13 cellular contexts compared by ENCODE assay signal in the genomic region with DNA sequence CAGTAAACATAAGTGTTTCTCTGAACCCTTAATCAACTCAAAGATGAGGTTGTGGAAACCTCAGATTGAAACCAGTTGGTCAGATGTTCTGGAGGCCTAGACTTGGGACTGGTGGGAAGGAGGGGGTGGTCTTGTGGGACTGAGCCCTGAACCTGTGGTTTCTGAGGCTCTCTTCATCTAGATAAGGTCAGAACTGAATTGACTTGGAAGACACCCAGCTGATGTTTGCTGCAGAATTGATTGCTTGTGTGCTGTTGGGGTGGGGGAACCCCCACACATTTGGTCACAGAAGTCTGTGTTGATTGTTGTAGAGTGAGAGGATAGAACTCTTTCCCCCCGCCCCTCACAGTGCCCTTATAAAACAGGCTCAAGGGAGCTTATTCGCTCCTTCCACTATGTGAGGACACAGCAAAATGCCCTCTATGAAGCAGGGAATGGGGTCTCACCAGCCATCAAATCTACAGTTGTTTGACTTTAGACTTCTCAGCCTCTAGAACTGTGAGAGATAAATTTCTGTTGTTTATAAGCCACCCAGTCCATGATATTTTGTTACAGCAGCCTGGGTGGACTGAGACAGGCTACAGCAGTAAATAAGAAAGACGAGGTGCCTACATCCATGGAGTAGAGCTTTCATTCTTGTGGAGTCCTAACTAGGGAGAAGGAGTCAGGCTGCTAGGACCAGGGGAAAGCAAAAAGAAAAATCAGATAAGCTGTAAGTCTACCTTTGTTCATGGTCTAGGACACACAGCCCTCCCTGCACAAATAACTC. TPM values are rescaled to one million over a fixed set of nuclear protein-coding genes. Genes with fewer than 3 reads are reported as not detected.
DNase-seq lines count a peak whose midpoint lies in the region; ATAC-seq, FAIRE-seq and TF ChIP-seq lines count a peak whose summit lies in the region.
"Had no signal": no experiment of that assay in that cellular context is flagged by ENCODE, and none has a peak within 500 bp of the region (broad histone marks: within the 10 kb centered on the region; RNA-seq: fewer than 3 reads in every experiment).

No MANE protein-coding gene starts in this region.

- no peak overlapping the region for H3K4me3 ChIP-seq in GM12865 (ENCODE audit: low read depth, low read length)
- H3K4me3 ChIP-seq in K562: no peak overlapping the region
- no peak overlapping the region for H3K4me3 ChIP-seq in Caco-2 (ENCODE audit: low read depth, low read length)
- H3K4me3 ChIP-seq: psoas muscle, testis had no signal

- TF ChIP-seq RAD21 in K562 (CRISPR knock-in tag; conservative IDR thresholded peaks at IDR 0.05 in 1 of 2, IDR thresholded peaks at IDR 0.05 in 1 of 2): no peak

- no peaks in the 10 kb centered on the region for H3K9me3 ChIP-seq in K562 (replicated peaks; ENCODE audit: control insufficient read depth, insufficient read depth, low read depth, low read length)
- H3K9me3 ChIP-seq in Caco-2: peaks cover 4% of the 10 kb centered on the region; the same call in 1 of the 2 replicates
- H3K9me3 ChIP-seq: psoas muscle, testis had no signal

- FAIRE-seq in K562 (lab: Jason Lieb, UNC): no peak

- no peaks in the 10 kb centered on the region for H3K9me1 ChIP-seq in K562 (ENCODE audit: control insufficient read depth, insufficient read depth, low read length)

- H3K27me3 ChIP-seq in K562 (ENCODE audit: control insufficient read depth in 2 of 2, insufficient read depth in 2 of 2, low read length in 2 of 2) (no peaks in the 10 kb centered on the region), Caco-2 (replicated peaks; ENCODE audit: control insufficient read depth, insufficient read depth, low read length) (no peaks in the 10 kb centered on the region)
- H3K27me3 ChIP-seq: testis had no signal

- no TSS peak for BruUV-seq in K562 (replicated peaks; lab: Mats Ljungman, UMichigan)
- BruUV-seq in Caco-2 (replicated peaks; lab: Mats Ljungman, UMichigan): no TSS peak

- TF ChIP-seq POLR2A in K562 (conservative IDR thresholded peaks at IDR 0.05): no peak

- CTCF ChIA-PET in K562 (lab: Yijun Ruan, JAX; ENCODE audit: low intra/inter-chr PET ratio): no interaction called here
- CTCF ChIA-PET in Caco-2 (lab: Charles Lee): no interaction called here

- 34% methylated on average over 3 of the region's 3 CpGs for WGBS in K562 (ENCODE audit: insufficient coverage, low coverage, missing lambda C conversion rate)

- H2AFZ ChIP-seq in K562 (ENCODE audit: low read depth, low read length): no peak overlapping the region

- peaks cover 0 to 16% of the 10 kb centered on the region in 2 experiments; a peak in 4 of 5 replicates for H3K4me1 ChIP-seq in K562 (replicated peaks in 1 of 2; ENCODE audit: control insufficient read depth in 2 of 2, insufficient read depth in 2 of 2, low read length in 2 of 2)
- peaks cover 41% of the 10 kb centered on the region for H3K4me1 ChIP-seq in Caco-2
- H3K4me1 ChIP-seq: psoas muscle had no signal

- POLR2A ChIA-PET in K562 (lab: Yijun Ruan, JAX): interaction anchor here (0.8 kb wide), 2 partner anchors 9 to 21 kb away, joined by 3 to 4 read pairs; no protein-coding TSS in a partner anchor
- POLR2A ChIA-PET in Caco-2 (lab: Charles Lee): no interaction called here

- H3K79me2 ChIP-seq in K562 (ENCODE audit: control insufficient read depth, insufficient read depth, low read length): no peaks in the 10 kb centered on the region

- H3K36me3 Mint-ChIP-seq in Caco-2 (ENCODE audit: insufficient read depth, unreplicated experiment): no peaks in the 10 kb centered on the region

- intact Hi-C loops in K562 (cut with micrococcal nuclease): no loop called here
- intact Hi-C loops in Caco-2 (cut with micrococcal nuclease; ENCODE audit: unreplicated experiment): no loop called here
- intact Hi-C loops in head of caudate nucleus (cut with DNase I): no loop called here

- in situ Hi-C loops in K562 (cut with MboI): no loop called here

- H3K4me3 Mint-ChIP-seq in Caco-2 (ENCODE audit: unreplicated experiment): no peak overlapping the region

- TF ChIP-seq CTCF in GM12865 (IDR thresholded peaks at IDR 0.05; ENCODE audit: insufficient read depth, low read depth, low read length, missing control alignments) (no peak), K562 (IDR thresholded peaks at IDR 0.05 in 2 of 3, conservative IDR thresholded peaks at IDR 0.05 in 1 of 3; ENCODE audit: insufficient read depth in 2 of 3, low read depth in 1 of 3, low read length in 3 of 3) (no peak), Caco-2 (IDR thresholded peaks at IDR 0.05; ENCODE audit: insufficient read depth in 1 of 2, low read depth in 1 of 2, low read length in 1 of 2, severe bottlenecking in 1 of 2, unreplicated experiment in 1 of 2) (no peak)

- H3K9ac ChIP-seq in K562 (ENCODE audit: insufficient read depth in 1 of 2, low read depth in 2 of 2, low read length in 2 of 2): no peak overlapping the region

- no peak for TF ChIP-seq EP300 in K562 (IDR thresholded peaks at IDR 0.05; ENCODE audit: low read length)

- no peak overlapping the region for H3K27ac Mint-ChIP-seq in Caco-2 (ENCODE audit: unreplicated experiment)

- H3K4me2 ChIP-seq in K562 (ENCODE audit: insufficient read depth, low read length): peak overlapping the region; percentile 30

- H3K27ac ChIP-seq in K562 (ENCODE audit: extremely low read depth, low read depth, low read length): no peak overlapping the region
- H3K27ac ChIP-seq: psoas muscle, testis had no signal

- peaks cover 28% of the 10 kb centered on the region for H3K4me1 Mint-ChIP-seq in Caco-2 (ENCODE audit: low read depth, unreplicated experiment)

- no peaks in the 10 kb centered on the region for H3K9me3 Mint-ChIP-seq in Caco-2 (ENCODE audit: unreplicated experiment)

- H3K36me3 ChIP-seq in K562 (ENCODE audit: control insufficient read depth, insufficient read depth, low read length) (no peaks in the 10 kb centered on the region), Caco-2 (ENCODE audit: control insufficient read depth, insufficient read depth, low read length) (no peaks in the 10 kb centered on the region)

- no peaks in the 10 kb centered on the region for H3K27me3 Mint-ChIP-seq in Caco-2 (ENCODE audit: insufficient read depth, unreplicated experiment)

- H4K20me1 ChIP-seq in K562 (replicated peaks; ENCODE audit: control insufficient read depth, insufficient read depth, low read length): no peaks in the 10 kb centered on the region

- DNase-seq in GM12865 (ENCODE audit: low read depth) (peak; percentile 47), K562 (ENCODE audit: extremely low read depth in 1 of 4, low spot score in 3 of 4) (no peak), Caco-2 (no peak), head of caudate nucleus (no peak), medulla oblongata (ENCODE audit: extremely low spot score) (no peak)
- DNase-seq: NCI-H1048, NCI-H226, PC-3, psoas muscle had no signal

- peak; percentile 70 for ATAC-seq in GM18868 (IDR thresholded peaks at IDR 0.05; ENCODE audit: unreplicated experiment)
- ATAC-seq in HG03442 (IDR thresholded peaks at IDR 0.05; ENCODE audit: unreplicated experiment): peak; percentile 72
- ATAC-seq in K562: peak; percentile 40
- ATAC-seq in HG02588 (IDR thresholded peaks at IDR 0.05; ENCODE audit: unreplicated experiment): no peak
- ATAC-seq: PC-3, psoas muscle had no signal

TF ChIP-seq in K562, 482 proteins besides CTCF, POLR2A, EP300 and RAD21 (continues in another document):
- TF ChIP-seq SRSF7 (optimal IDR thresholded peaks at IDR 0.05; ENCODE audit: low read depth, low read length) (no peak), TBL1XR1 (IDR thresholded peaks at IDR 0.05; ENCODE audit: low read length in 2 of 2) (no peak), ZNF12 (CRISPR knock-in tag; IDR thresholded peaks at IDR 0.05) (peak; percentile 84; the same call in 1 of the 2 replicates), PYGO2 (tag; IDR thresholded peaks at IDR 0.05) (no peak), MCM7 (IDR thresholded peaks at IDR 0.05) (no peak), FIP1L1 (IDR thresholded peaks at IDR 0.05; ENCODE audit: low read depth, low read length, poor library complexity, severe bottlenecking) (no peak), SREBF2 (CRISPR knock-in tag; IDR thresholded peaks at IDR 0.05) (no peak)
- TF ChIP-seq, protein P1, sequence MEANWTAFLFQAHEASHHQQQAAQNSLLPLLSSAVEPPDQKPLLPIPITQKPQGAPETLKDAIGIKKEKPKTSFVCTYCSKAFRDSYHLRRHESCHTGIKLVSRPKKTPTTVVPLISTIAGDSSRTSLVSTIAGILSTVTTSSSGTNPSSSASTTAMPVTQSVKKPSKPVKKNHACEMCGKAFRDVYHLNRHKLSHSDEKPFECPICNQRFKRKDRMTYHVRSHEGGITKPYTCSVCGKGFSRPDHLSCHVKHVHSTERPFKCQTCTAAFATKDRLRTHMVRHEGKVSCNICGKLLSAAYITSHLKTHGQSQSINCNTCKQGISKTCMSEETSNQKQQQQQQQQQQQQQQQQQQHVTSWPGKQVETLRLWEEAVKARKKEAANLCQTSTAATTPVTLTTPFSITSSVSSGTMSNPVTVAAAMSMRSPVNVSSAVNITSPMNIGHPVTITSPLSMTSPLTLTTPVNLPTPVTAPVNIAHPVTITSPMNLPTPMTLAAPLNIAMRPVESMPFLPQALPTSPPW (CRISPR knock-in tag; IDR thresholded peaks at IDR 0.05): peak; percentile 36; the same call in 1 of the 2 replicates

RNA-seq across cellular contexts. Expression of gene UGCG, which starts 25.7 kb away (rescaled TPM):
- 44.9 and 109 TPM in 2 replicates for total RNA-seq in K562 (2011; cell fraction: chromatin; rRNA removed; ENCODE audit: low replicate concordance)
- 33.4 and 39.1 TPM in 2 replicates for total RNA-seq in K562 (2011; cell fraction: nucleolus; rRNA removed)
- total RNA-seq in K562 (2011; cell fraction: nucleoplasm; rRNA removed): 72.1 and 87.3 TPM in 2 replicates
- total RNA-seq in K562 (2014; rRNA removed): 21.6 and 22.2 TPM in 2 replicates
- 37.9 and 44.3 TPM in 2 replicates for total RNA-seq in K562 (2014; rRNA removed; fragmentation: Illumina TruSeq; extraction: Trizol)
- 26.2 and 26.6 TPM in 2 replicates for total RNA-seq in K562 (2015; rRNA removed; fragmentation: Illumina TruSeq; extraction: Trizol)
- 29.5 and 30.2 TPM in 2 replicates for total RNA-seq in K562 (2021)
- 31.3 and 40.3 TPM in 2 replicates for polyA plus RNA-seq in K562 (2011; rRNA removed)
- polyA plus RNA-seq in K562 (2011; cell fraction: cytosol; rRNA removed): 8.2 and 17.8 TPM in 2 replicates
- 15.1 and 24.8 TPM in 2 replicates for polyA plus RNA-seq in K562 (2011; cell fraction: nucleus; rRNA removed)
- polyA plus RNA-seq in K562 (2012): 10.1 and 14.4 TPM in 2 replicates
- 18.6 and 20.0 TPM in 2 replicates for polyA plus RNA-seq in K562 (2014; fragmentation: Illumina TruSeq; extraction: Trizol)
- 10 to 100 TPM; 29.2 to 31.9 TPM for polyA plus RNA-seq in K562 (2014; fragmentation: Nextera tagmentation; extraction: Ambion mirVana)
- polyA plus RNA-seq in K562 (2014; rRNA removed): 20.8 and 24.3 TPM in 2 replicates
- 55.0 and 55.6 TPM in 2 replicates for polyA minus RNA-seq in K562 (2011; rRNA and poly(A)+ RNA removed)
- polyA minus RNA-seq in K562 (2011; cell fraction: cytosol; rRNA and poly(A)+ RNA removed): 35.7 and 38.8 TPM in 2 replicates
- 20.1 and 44.8 TPM in 2 replicates for polyA minus RNA-seq in K562 (2011; cell fraction: nucleus; rRNA and poly(A)+ RNA removed)
- 25.0 and 26.7 TPM in 2 replicates for total RNA-seq in Caco-2 (2022)
